Comparison of ENCODE assay signal across 22 cellular contexts in the genomic region with DNA sequence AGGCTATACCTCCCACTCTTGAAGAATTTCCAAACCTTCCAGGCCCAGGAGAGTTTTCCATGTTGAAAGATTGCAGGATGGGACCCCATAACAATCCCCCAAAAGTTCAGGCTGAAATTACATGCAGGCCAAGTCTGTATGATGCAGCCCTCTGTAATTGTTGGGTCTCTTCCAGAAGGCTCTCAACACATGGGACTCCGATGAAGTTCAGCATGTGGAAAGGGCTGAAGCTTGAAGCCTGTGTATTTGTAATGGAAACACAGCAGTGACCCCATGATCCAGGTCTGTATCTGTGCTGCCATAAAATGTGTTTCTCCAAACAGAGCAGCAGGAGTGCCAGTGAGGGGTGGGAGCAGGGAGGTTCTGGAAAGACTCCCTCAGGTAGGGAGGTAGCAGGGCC.
"Had no signal": no experiment of that assay in that cellular context is flagged by ENCODE, and none has a peak within 500 bp of the region (broad histone marks: within the 10 kb centered on the region; RNA-seq: fewer than 3 reads in every experiment).

No MANE protein-coding gene starts in this region.

- H3K4me3 ChIP-seq: lower lobe of right lung, neural progenitor cell, SK-N-MC, thyroid gland had no signal

- H3K36me3 ChIP-seq: lower lobe of right lung, neural progenitor cell, thyroid gland had no signal

- H3K27ac ChIP-seq: lower lobe of right lung, neural progenitor cell, SK-N-MC, thyroid gland had no signal

- H3K27me3 ChIP-seq: neural progenitor cell, thyroid gland had no signal

- ATAC-seq: activated CD4-positive, alpha-beta T cell treated with anti-CD3 and anti-CD28 coated beads for 36 hours; effector memory CD8-positive, alpha-beta T cell; esophagus mucosa; lower lobe of right lung; T-helper 17 cell had no signal

- H3K9me3 ChIP-seq: thyroid gland had no signal

- DNase-seq: activated B cell treated with CpG ODN at 0.5 μM for 24 hours; activated CD4-positive, alpha-beta T cell treated with anti-CD3 and anti-CD28 coated beads for 36 hours; activated CD4-positive, alpha-beta T cell treated with anti-CD3 and anti-CD28 coated beads, Interleukin-2, amount 50 U/mL, for 4 hours; activated CD8-positive, alpha-beta memory T cell treated with anti-CD3 and anti-CD28 coated beads for 24 hours; activated CD8-positive, alpha-beta memory T cell treated with anti-CD3 and anti-CD28 coated beads, Interleukin-2, amount 50 U/mL, for 4 hours; activated naive CD4-positive, alpha-beta T cell treated with Interleukin-2 at 50 U/mL for 16 hours; activated naive CD8-positive, alpha-beta T cell treated with anti-CD3 and anti-CD28 coated beads, Interleukin-2, amount 10 ng/mL, durations not matched to agents 7 days and 5 days; activated T-cell treated with anti-CD3 and anti-CD28 coated beads, Interleukin-2, amount 50 U/mL, for 24 hours; amniotic stem cell; caudate nucleus; effector memory CD8-positive, alpha-beta T cell; hippocampal formation; lower lobe of right lung; naive B cell; stimulated activated CD4-positive, alpha-beta T cell treated with anti-CD3 and anti-CD28 coated beads, Interleukin-4, amount 100 ng/mL, for 24 hours; stimulated activated naive CD4-positive, alpha-beta T cell treated with Interleukin-2 at 50 U/mL for 16 hours; SW 1271; T-helper 17 cell; thyroid gland had no signal

- H3K4me1 ChIP-seq: lower lobe of right lung, neural progenitor cell, thyroid gland had no signal
